ENCODE assay signal across 1 cellular context in the genomic region with DNA sequence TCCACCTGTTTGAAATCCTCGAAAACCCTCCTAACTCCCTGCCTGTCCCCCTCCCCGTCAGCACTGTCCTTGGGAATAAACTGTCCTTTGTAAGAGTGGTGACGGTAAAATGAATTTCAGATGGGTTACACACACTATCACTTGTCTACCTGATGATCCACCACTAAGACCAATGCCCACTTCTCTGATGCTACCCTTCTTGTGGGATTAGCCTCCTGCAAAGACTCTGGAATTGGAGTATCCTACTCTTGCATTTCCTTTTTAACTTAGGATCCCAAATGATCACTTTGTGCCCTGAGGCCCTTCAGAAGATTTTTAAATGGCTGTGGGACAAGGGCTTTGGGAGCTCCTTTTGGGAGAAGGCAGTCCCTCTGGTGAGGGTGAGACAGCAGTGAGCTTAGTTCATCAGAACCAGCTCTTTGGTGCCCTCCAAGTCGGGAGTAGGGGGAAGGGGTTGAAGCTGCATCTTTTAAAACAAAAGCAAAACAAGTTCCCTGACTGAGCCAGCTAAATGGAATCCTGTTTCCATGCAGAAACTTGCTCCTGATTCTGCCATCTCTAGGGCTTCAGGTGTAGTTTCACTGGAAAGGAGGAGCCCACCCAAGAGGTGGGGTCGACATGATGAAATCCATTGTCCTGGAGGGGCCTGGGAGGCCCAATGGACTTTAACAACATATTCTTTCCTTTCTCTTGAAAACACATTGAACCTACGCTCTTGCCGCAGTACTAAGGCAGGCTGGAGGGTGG.
TF ChIP-seq lines count a peak whose summit lies in the region.

No MANE protein-coding gene starts in this region.

TF ChIP-seq in IMR-90, 13 proteins besides CTCF, POLR2A, EP300 and RAD21:
- no peak for TF ChIP-seq BHLHE40 (IDR thresholded peaks at IDR 0.05; ENCODE audit: low read depth, low read length)
- TF ChIP-seq MAZ (IDR thresholded peaks at IDR 0.05; ENCODE audit: borderline replicate concordance, low read depth, low read length) = no peak
